Comparison of ENCODE assay signal across 15 cellular contexts in genomic region chr5:81067406-81067805, GRCh38.
DNase-seq lines count a peak whose midpoint lies in the region; ATAC-seq and TF ChIP-seq lines count a peak whose summit lies in the region.
"Had no signal": no experiment of that assay in that cellular context is flagged by ENCODE, and none has a peak within 500 bp of the region (broad histone marks: within the 10 kb centered on the region; RNA-seq: fewer than 3 reads in every experiment).

No MANE protein-coding gene starts in this region.

- DNase-seq in right atrium auricular region (ENCODE audit: low spot score), result no peak
- no peak for DNase-seq in Right ventricle myocardium inferior (ENCODE audit: missing footprints)
- peak; percentile 37 for DNase-seq in fibroblast of peridontal ligament (ENCODE audit: extremely low read depth)
- DNase-seq in gastrocnemius medialis, result no peak
- DNase-seq in UCSD-AML1 (lab: John Stamatoyannopoulos, UW; ENCODE audit: unreplicated experiment), result no peak
- no peak for DNase-seq in NCI-H748 (lab: John Stamatoyannopoulos, UW; ENCODE audit: unreplicated experiment)
- DNase-seq in GM10266 (ENCODE audit: extremely low spot score), result no peak
- DNase-seq: CD8-positive, alpha-beta T cell; COR-L47; DMS153; DMS79 treated with DMSO at 0.1 percent for 48 hours; EL; H7 had no signal

- intact Hi-C loops in Right ventricle myocardium inferior (cut with DNase I) (loop anchor here (5.0 kb wide), 1 partner anchor 105 kb away; the partner anchor contains the start of gene RASGRF2), gastrocnemius medialis (cut with DNase I; ENCODE audit: low total_unique reads) (no loop called here)

- peak overlapping the region; percentile 22 to 50 for H3K27ac ChIP-seq in right atrium auricular region
- peak overlapping the region; percentile 26 to 55 (median 40) for H3K27ac ChIP-seq in gastrocnemius medialis
- H3K27ac ChIP-seq: A549 had no signal

- in situ Hi-C loops in gastrocnemius medialis (cut with MboI; ENCODE audit: low sequenced_read_pairs in 4 of 4), result no loop called here

- TF ChIP-seq CTCF in right atrium auricular region (IDR thresholded peaks at IDR 0.05), result no peak
- TF ChIP-seq CTCF in gastrocnemius medialis (IDR thresholded peaks at IDR 0.05 in 4 of 5, conservative IDR thresholded peaks at IDR 0.05 in 1 of 5), result no peak
- no peak for TF ChIP-seq CTCF in GM10266 (IDR thresholded peaks at IDR 0.05; ENCODE audit: control insufficient read depth, insufficient read depth, low read depth, missing control alignments)

- TF ChIP-seq POLR2A in gastrocnemius medialis (IDR thresholded peaks at IDR 0.05), result no peak

- H3K9me3 ChIP-seq in right atrium auricular region, result peaks cover 0 to 7% of the 10 kb centered on the region in 2 donors
- H3K9me3 ChIP-seq in gastrocnemius medialis, result no peaks in the 10 kb centered on the region
- H3K9me3 ChIP-seq: A549 had no signal

- no peaks in the 10 kb centered on the region for H3K4me1 ChIP-seq in right atrium auricular region
- H3K4me1 ChIP-seq in gastrocnemius medialis, result no peaks in the 10 kb centered on the region
- H3K4me1 ChIP-seq: A549 had no signal

- no peaks in the 10 kb centered on the region for H3K36me3 ChIP-seq in right atrium auricular region
- no peaks in the 10 kb centered on the region for H3K36me3 ChIP-seq in gastrocnemius medialis

- no peak for ATAC-seq in Right ventricle myocardium inferior
- no peak for ATAC-seq in gastrocnemius medialis
- ATAC-seq: A549; CD8-positive, alpha-beta T cell; GM23338 had no signal

- no peak overlapping the region for H3K4me3 ChIP-seq in right atrium auricular region
- no peak overlapping the region for H3K4me3 ChIP-seq in gastrocnemius medialis
- H3K4me3 ChIP-seq: A549, GM23338 had no signal

- H3K27me3 ChIP-seq in right atrium auricular region (no peaks in the 10 kb centered on the region), gastrocnemius medialis (no peaks in the 10 kb centered on the region)
